8 cellular contexts compared by ENCODE assay signal in genomic region chr3:56707371-56707770, GRCh38. TPM values are rescaled to one million over a fixed set of nuclear protein-coding genes. Genes with fewer than 3 reads are reported as not detected.
DNase-seq lines count a peak whose midpoint lies in the region; ATAC-seq, FAIRE-seq and TF ChIP-seq lines count a peak whose summit lies in the region.
"Not testable (repeated sequence)": the region's sequence is repeated elsewhere in the genome, so short reads cannot be mapped to it uniquely, and the experiment has no call there.

No MANE protein-coding gene starts in this region.

- TF ChIP-seq CTCF in 22Rv1 (IDR thresholded peaks at IDR 0.05) (peak; percentile 74), GM12872 (IDR thresholded peaks at IDR 0.05; ENCODE audit: insufficient read depth, low read depth, low read length) (0 out of 3 replicates have a peak, but pooled peaks have one; percentile 9), LNCaP clone FGC (IDR thresholded peaks at IDR 0.05; ENCODE audit: control insufficient read depth, extremely low read depth, insufficient read depth) (peak; percentile 65), VCaP (conservative IDR thresholded peaks at IDR 0.05) (peak; percentile 71), GM12878 (IDR thresholded peaks at IDR 0.05 in 2 of 3, conservative IDR thresholded peaks at IDR 0.05 in 1 of 3; ENCODE audit: control insufficient read depth in 2 of 3, extremely low read depth in 1 of 3, insufficient read depth in 1 of 3, low read depth in 3 of 3, low read length in 3 of 3) (peak in 2 of 3 experiments; percentile 2 to 16; a peak in 1 of 6 replicates)
- not testable (repeated sequence) for TF ChIP-seq CTCF in activated CD8-positive, alpha-beta T cell treated with anti-CD3 and anti-CD28 coated beads for 36 hours (IDR thresholded peaks at IDR 0.05); mucosa of descending colon (IDR thresholded peaks at IDR 0.05)

- CTCF ChIA-PET in activated CD8-positive, alpha-beta T cell treated with anti-CD3 and anti-CD28 coated beads for 36 hours (lab: Charles Lee), result interaction anchor here (1.3 to 3.3 kb wide), 4 partner anchors 83 to 281 kb away, joined by 4 to 22 read pairs (median 11); partner anchors contain the start of gene ARHGEF3
- CTCF ChIA-PET in GM12878 (lab: Yijun Ruan, JAX), result interaction anchor here (0.7 to 4.7 kb wide), 13 partner anchors 17 to 472 kb away, joined by 3 to 129 read pairs (median 4); partner anchors contain the start of gene ARHGEF3

- H2AFZ ChIP-seq in GM12878 (ENCODE audit: control insufficient read depth, low read depth, low read length), result not testable (repeated sequence)

- not testable (repeated sequence) for H3K36me3 Mint-ChIP-seq in activated CD8-positive, alpha-beta T cell treated with anti-CD3 and anti-CD28 coated beads for 36 hours (ENCODE audit: low read depth)

- BruUV-seq in GM12878 (replicated peaks; lab: Mats Ljungman, UMichigan), result not testable (repeated sequence)

- H3K9me3 ChIP-seq in GM12878 (replicated peaks; ENCODE audit: control insufficient read depth, insufficient read depth, low read length); mucosa of descending colon: not testable (repeated sequence)

- 61% methylated on average over 8 of the region's 8 CpGs for WGBS in GM12878 (ENCODE audit: insufficient coverage, insufficient replicate concordance, low lambda C conversion rate, missing lambda C conversion rate)

- POLR2A ChIA-PET in activated CD8-positive, alpha-beta T cell treated with anti-CD3 and anti-CD28 coated beads for 36 hours (lab: Charles Lee), result interaction anchor here (0.6 to 0.9 kb wide), 2 partner anchors 11 to 245 kb away, joined by 3 read pairs; no protein-coding TSS in a partner anchor
- POLR2A ChIA-PET in GM12878 (lab: Charles Lee), result interaction anchor here (0.7 to 1.1 kb wide), 5 partner anchors 19 to 133 kb away, joined by 3 to 6 read pairs (median 3); no protein-coding TSS in a partner anchor

- intact Hi-C loops in activated CD8-positive, alpha-beta T cell treated with anti-CD3 and anti-CD28 coated beads for 36 hours (cut with micrococcal nuclease), result loop anchor here (10.0 kb wide), 1 partner anchor 207 kb away; no protein-coding TSS in a partner anchor
- intact Hi-C loops in GM12878 (cut with micrococcal nuclease; ENCODE audit: unreplicated experiment), result loop anchor here (10.0 kb wide), 1 partner anchor 357 kb away; the partner anchor contains the start of gene SPATA12
- intact Hi-C loops in mucosa of descending colon (cut with DNase I, micrococcal nuclease), result not testable (repeated sequence)

- SMC1A ChIA-PET in GM12878 (lab: Charles Lee; ENCODE audit: uncharacterized antibody, unreplicated experiment), result interaction anchor here (0.7 to 4.7 kb wide), 10 partner anchors 14 to 283 kb away, joined by 3 to 103 read pairs (median 4); partner anchors contain the start of gene ARHGEF3

- not testable (repeated sequence) for H3K79me2 ChIP-seq in GM12878 (ENCODE audit: control insufficient read depth, insufficient read depth, low read length)

- not testable (repeated sequence) for H3K9me3 Mint-ChIP-seq in activated CD8-positive, alpha-beta T cell treated with anti-CD3 and anti-CD28 coated beads for 36 hours

- in situ Hi-C loops in GM12878 (cut with MboI), result not testable (repeated sequence)

- H3K27me3 Mint-ChIP-seq in activated CD8-positive, alpha-beta T cell treated with anti-CD3 and anti-CD28 coated beads for 36 hours, result not testable (repeated sequence)

- TF ChIP-seq EP300 in GM12878 (IDR thresholded peaks at IDR 0.05; ENCODE audit: borderline replicate concordance in 1 of 2, control insufficient read depth in 1 of 2, low read depth in 2 of 2, low read length in 2 of 2), result not testable (repeated sequence)

- not testable (repeated sequence) for H3K4me2 ChIP-seq in GM12878 (ENCODE audit: control insufficient read depth, insufficient read depth)

- H3K27ac Mint-ChIP-seq in activated CD8-positive, alpha-beta T cell treated with anti-CD3 and anti-CD28 coated beads for 36 hours, result not testable (repeated sequence)

- H3K4me1 ChIP-seq in GM12878 (ENCODE audit: control insufficient read depth, insufficient read depth, low read length), result peaks cover 10% of the 10 kb centered on the region; the same call in 1 of the 2 replicates
- not testable (repeated sequence) for H3K4me1 ChIP-seq in mucosa of descending colon (ENCODE audit: low read depth)

- TF ChIP-seq RAD21 in GM12878 (IDR thresholded peaks at IDR 0.05; ENCODE audit: insufficient read depth, low read depth, low read length), result peak; percentile 26; the same call in 1 of the 2 replicates

- not testable (repeated sequence) for H3K27me3 ChIP-seq in GM12878 (replicated peaks in 1 of 2; ENCODE audit: control insufficient read depth in 2 of 2, insufficient read depth in 2 of 2, low read length in 1 of 2)

- DNase-seq in LNCaP clone FGC (ENCODE audit: low read depth); GM12878 (ENCODE audit: low read depth, low spot score): not testable (repeated sequence)
- peak; percentile 41 for DNase-seq in activated CD8-positive, alpha-beta T cell treated with anti-CD3 and anti-CD28 coated beads for 36 hours
- DNase-seq in mucosa of descending colon, result peak in 2 of 3 donors; percentile 25 to 37
- peak; percentile 30 for DNase-seq in stimulated activated naive CD8-positive, alpha-beta T cell treated with anti-CD3 and anti-CD28 coated beads, Interleukin-15, Interleukin-2, amounts not matched to agents 100 U/mL and 50 U/mL, for 24 hours

- not testable (repeated sequence) for H3K4me3 ChIP-seq in LNCaP clone FGC (ENCODE audit: low read depth, low read length); GM12878; mucosa of descending colon

- H3K27ac ChIP-seq in 22Rv1; VCaP; GM12878 (ENCODE audit: control insufficient read depth, insufficient read depth): not testable (repeated sequence)

- H3K36me3 ChIP-seq in GM12878 (ENCODE audit: control insufficient read depth in 2 of 2, insufficient read depth in 2 of 2, low read length in 1 of 2); mucosa of descending colon (ENCODE audit: low read depth): not testable (repeated sequence)

- peaks cover 21% of the 10 kb centered on the region for H3K4me1 Mint-ChIP-seq in activated CD8-positive, alpha-beta T cell treated with anti-CD3 and anti-CD28 coated beads for 36 hours (ENCODE audit: low read depth)

- H3K9ac ChIP-seq in GM12878 (ENCODE audit: control insufficient read depth, insufficient read depth, low read length), result not testable (repeated sequence)

- ATAC-seq in activated CD8-positive, alpha-beta T cell treated with anti-CD3 and anti-CD28 coated beads for 36 hours; GM12878; mucosa of descending colon; stimulated activated naive CD8-positive, alpha-beta T cell treated with anti-CD3 and anti-CD28 coated beads, Interleukin-15, Interleukin-2, amounts not matched to agents 100 U/mL and 50 U/mL, for 24 hours: not testable (repeated sequence)

- not testable (repeated sequence) for H3K4me3 Mint-ChIP-seq in activated CD8-positive, alpha-beta T cell treated with anti-CD3 and anti-CD28 coated beads for 36 hours

- H4K20me1 ChIP-seq in GM12878 (ENCODE audit: control insufficient read depth, insufficient read depth), result not testable (repeated sequence)

- RAD21 ChIA-PET in GM12878 (lab: Charles Lee; ENCODE audit: unreplicated experiment), result interaction anchor here (0.8 to 4.7 kb wide), 8 partner anchors 17 to 282 kb away, joined by 3 to 86 read pairs (median 3); partner anchors contain the start of gene ARHGEF3

- not testable (repeated sequence) for TF ChIP-seq POLR2A in GM12878 (IDR thresholded peaks at IDR 0.05; ENCODE audit: low read depth, low read length)

- not testable (repeated sequence) for FAIRE-seq in GM12878 (lab: Jason Lieb, UNC)

RNA-seq across cellular contexts. Expression of gene TASOR, which starts 24.3 kb away (rescaled TPM):
- total RNA-seq in activated CD8-positive, alpha-beta T cell treated with anti-CD3 and anti-CD28 coated beads for 36 hours, result 10 to 100 TPM; 58.6 to 61.4 TPM
- 120 and 130 TPM in 2 replicates for total RNA-seq in GM12878 (2013; cell fraction: nucleolus; rRNA removed)
- 59.2 and 66.6 TPM in 2 replicates for total RNA-seq in GM12878 (2014; rRNA removed)
- 95.1 and 106 TPM in 2 replicates for total RNA-seq in GM12878 (2014; rRNA removed; fragmentation: Illumina TruSeq; extraction: Trizol)
- 53.7 and 54.5 TPM in 2 replicates for total RNA-seq in GM12878 (2021)
- 38.7 TPM for polyA plus RNA-seq in GM12878 (2011; ENCODE audit: low read depth)
- polyA plus RNA-seq in GM12878 (2011; rRNA removed), result 70.3 and 123 TPM in 2 replicates
- 24.3 and 26.6 TPM in 2 replicates for polyA plus RNA-seq in GM12878 (2011; cell fraction: cytosol; rRNA removed)
- 37.5 and 38.6 TPM in 2 replicates for polyA plus RNA-seq in GM12878 (2011; cell fraction: nucleus; rRNA removed)
- polyA plus RNA-seq in GM12878 (2012), result 34.3 and 47.3 TPM in 2 replicates
- 78.2 and 109 TPM in 2 replicates for polyA plus RNA-seq in GM12878 (2014; fragmentation: Illumina TruSeq; extraction: Trizol)
- 10 to 100 TPM; 29.6 to 30.5 TPM for polyA plus RNA-seq in GM12878 (2014; fragmentation: Nextera tagmentation; extraction: Ambion mirVana)
- 36.0 and 51.5 TPM in 2 replicates for polyA plus RNA-seq in GM12878 (2014; rRNA removed)
- polyA plus RNA-seq in GM12878 (2016; fragmentation: Nextera tagmentation; extraction: Ambion mirVana), result 10 to 100 TPM; 32.9 to 33.0 TPM
- 67.7 and 78.0 TPM in 2 replicates for polyA minus RNA-seq in GM12878 (2011; rRNA and poly(A)+ RNA removed)
- 32.5 and 35.0 TPM in 2 replicates for polyA minus RNA-seq in GM12878 (2011; cell fraction: cytosol; rRNA and poly(A)+ RNA removed)
- 25.5 and 43.7 TPM in 2 replicates for polyA minus RNA-seq in GM12878 (2011; cell fraction: nucleus; rRNA and poly(A)+ RNA removed)
- 10 to 100 TPM; 33.6 to 62.0 (median 43.0) TPM for total RNA-seq in mucosa of descending colon
